ENCODE assay signal across 8 cellular contexts in genomic region chr9:133135193-133135745, GRCh38. TPM values are rescaled to one million over a fixed set of nuclear protein-coding genes. Genes with fewer than 3 reads are reported as not detected.
DNase-seq lines count a peak whose midpoint lies in the region; ATAC-seq and TF ChIP-seq lines count a peak whose summit lies in the region.

No MANE protein-coding gene starts in this region.

- no peaks in the 10 kb centered on the region for H3K27me3 Mint-ChIP-seq in nephron progenitor cell (ENCODE audit: low read depth, poor library complexity)

- no peaks in the 10 kb centered on the region for H3K9me3 Mint-ChIP-seq in nephron progenitor cell

- DNase-seq in LoVo (ENCODE audit: low spot score) (peak; percentile 97), nephron progenitor cell (no peak)
- DNase-seq in activated T-cell treated with anti-CD3 and anti-CD28 coated beads, Interleukin-2, amount 50 U/mL, for 1 hour, result peak; percentile 62

- H3K36me3 Mint-ChIP-seq in nephron progenitor cell (ENCODE audit: low read depth), result peaks cover 17% of the 10 kb centered on the region

- H3K36me3 ChIP-seq in ACC112 (ENCODE audit: insufficient read depth, low read length), result no peaks in the 10 kb centered on the region

- H3K4me3 ChIP-seq in ACC112 (ENCODE audit: low read depth, low read length), result no peak overlapping the region

- H3K4me3 Mint-ChIP-seq in nephron progenitor cell, result no peak overlapping the region

- ATAC-seq in esophagus mucosa, result peak; percentile 75
- ATAC-seq in HG03097 (IDR thresholded peaks at IDR 0.05; ENCODE audit: low FRiP score, unreplicated experiment), result no peak
- ATAC-seq in GM18870 (IDR thresholded peaks at IDR 0.05; ENCODE audit: unreplicated experiment), result no peak
- ATAC-seq in GM18511 (IDR thresholded peaks at IDR 0.05; ENCODE audit: unreplicated experiment), result no peak

- peaks cover 45% of the 10 kb centered on the region for H3K4me1 ChIP-seq in ACC112 (ENCODE audit: control insufficient read depth, insufficient read depth, low read length, unreplicated experiment)

- H3K27me3 ChIP-seq in ACC112 (ENCODE audit: insufficient read depth, low read length), result no peaks in the 10 kb centered on the region

- H3K27ac ChIP-seq in ACC112 (ENCODE audit: low read depth, low read length), result peak overlapping the region; percentile 75; the same call in 1 of the 2 replicates

- no peak overlapping the region for H2AFZ ChIP-seq in ACC112 (ENCODE audit: low read length, unreplicated experiment)

- H3K27ac Mint-ChIP-seq in nephron progenitor cell, result peak overlapping the region; percentile 81

- no peaks in the 10 kb centered on the region for H3K79me2 ChIP-seq in ACC112 (ENCODE audit: control insufficient read depth, insufficient read depth, low read length, unreplicated experiment)

- no peak for TF ChIP-seq CTCF in nephron progenitor cell (IDR thresholded peaks at IDR 0.05)

- peaks cover 32% of the 10 kb centered on the region for H3K4me1 Mint-ChIP-seq in nephron progenitor cell

RNA-seq across cellular contexts. Expression of gene RALGDS, which starts 14.2 kb away (rescaled TPM):
- total RNA-seq in esophagus mucosa, result 35.0 TPM

RNA-seq across cellular contexts. Expression of gene GBGT1, which starts 28.4 kb away (rescaled TPM):
- total RNA-seq in esophagus mucosa, result 2.0 TPM
